8 cellular contexts compared by ENCODE assay signal in genomic region chr4:168318266-168318895, GRCh38. TPM values are rescaled to one million over a fixed set of nuclear protein-coding genes. Genes with fewer than 3 reads are reported as not detected.
DNase-seq lines count a peak whose midpoint lies in the region; ATAC-seq, FAIRE-seq and TF ChIP-seq lines count a peak whose summit lies in the region.

DDX60 (minus strand) TSS chr4:168318752; CDS start chr4:168311259, 7,493 bp downstream.

- H3K4me1 ChIP-seq in pancreas (no peaks in the 10 kb centered on the region), thyroid gland (peaks cover 4 to 7% of the 10 kb centered on the region in 2 donors)

- peak within 1 kb of the TSS; percentile 97 for H3K27ac ChIP-seq in KOPT-K1 (ENCODE audit: low read depth, low read length, poor library complexity, severe bottlenecking)
- H3K27ac ChIP-seq in pancreas, result peak within 1 kb of the TSS; percentile 93 to 98 (median 96)
- peak within 1 kb of the TSS; percentile 95 to 98 (median 98) for H3K27ac ChIP-seq in thyroid gland

- intact Hi-C loops in Right ventricle myocardium inferior (cut with DNase I) (loop anchor here (5.0 kb wide), 2 partner anchors 89 to 164 kb away; partner anchors contain the start of gene DDX60L), pancreas (cut with DNase I) (no loop called here), thyroid gland (cut with DNase I) (no loop called here)

- H3K9me3 ChIP-seq in KOPT-K1 (ENCODE audit: insufficient read depth, low read length, poor library complexity, severe bottlenecking) (no peaks in the 10 kb centered on the region), pancreas (no peaks in the 10 kb centered on the region), thyroid gland (no peaks in the 10 kb centered on the region)

- H3K9me3 Mint-ChIP-seq in activated naive CD8-positive, alpha-beta T cell treated with anti-CD3 and anti-CD28 coated beads for 36 hours, result no peaks in the 10 kb centered on the region

- H3K36me3 ChIP-seq in KOPT-K1 (ENCODE audit: insufficient read depth, low read length) (no peaks in the 10 kb centered on the region), pancreas (no peaks in the 10 kb centered on the region), thyroid gland (no peaks in the 10 kb centered on the region)

- H3K36me3 Mint-ChIP-seq in activated naive CD8-positive, alpha-beta T cell treated with anti-CD3 and anti-CD28 coated beads for 36 hours, result peaks cover 16% of the 10 kb centered on the region

- TF ChIP-seq CTCF in pancreas (IDR thresholded peaks at IDR 0.05) (peak in 2 of 4 donors; percentile 18 to 21), thyroid gland (IDR thresholded peaks at IDR 0.05) (peak in 4 of 6 experiments; percentile 45 to 57 (median 51))

- peak; percentile 31 to 70 for TF ChIP-seq POLR2A in thyroid gland (IDR thresholded peaks at IDR 0.05)

- no peaks in the 10 kb centered on the region for H3K27me3 Mint-ChIP-seq in activated naive CD8-positive, alpha-beta T cell treated with anti-CD3 and anti-CD28 coated beads for 36 hours

- H3K27ac Mint-ChIP-seq in activated naive CD8-positive, alpha-beta T cell treated with anti-CD3 and anti-CD28 coated beads for 36 hours, result peak within 1 kb of the TSS; percentile 95

- H3K4me3 Mint-ChIP-seq in activated naive CD8-positive, alpha-beta T cell treated with anti-CD3 and anti-CD28 coated beads for 36 hours, result peak within 1 kb of the TSS; percentile 89

- H3K4me3 ChIP-seq in pancreas (peak within 1 kb of the TSS; percentile 45 to 80 (median 78)), thyroid gland (replicated peaks in 1 of 3) (peak within 1 kb of the TSS; percentile 68 to 96 (median 69))

- H3K4me1 Mint-ChIP-seq in activated naive CD8-positive, alpha-beta T cell treated with anti-CD3 and anti-CD28 coated beads for 36 hours, result peaks cover 38% of the 10 kb centered on the region

- H3K27me3 ChIP-seq in pancreas (no peaks in the 10 kb centered on the region), thyroid gland (no peaks in the 10 kb centered on the region)

- FAIRE-seq in pancreas (lab: Jason Lieb, UNC), result no peak

- DNase-seq in ELF-1 (ENCODE audit: low read depth, low spot score) (peak; percentile 72), SKM-1 (lab: John Stamatoyannopoulos, UW; ENCODE audit: unreplicated experiment) (peak; percentile 43), Right ventricle myocardium inferior (ENCODE audit: missing footprints) (peak; percentile 84), pancreas (peak; percentile 71 to 86 (median 78)), thyroid gland (peak; percentile 83 to 86)
- DNase-seq in activated naive CD8-positive, alpha-beta T cell treated with anti-CD3 and anti-CD28 coated beads for 36 hours, result peak; percentile 84

- ATAC-seq in GM21786 (IDR thresholded peaks at IDR 0.05; ENCODE audit: unreplicated experiment) (peak; percentile 97), Right ventricle myocardium inferior (peak; percentile 93), pancreas (peak; percentile 94 to 98 (median 96))

- 0 to 1% methylated on average over 38 of the region's 38 CpGs for WGBS in pancreas, 2 donors
- 0 to 2% methylated on average over 20 to 35 of the region's 38 CpGs for WGBS in thyroid gland, 2 donors

RNA-seq across cellular contexts. Expression of gene DDX60, which starts in this region (rescaled TPM):
- total RNA-seq in activated naive CD8-positive, alpha-beta T cell treated with anti-CD3 and anti-CD28 coated beads for 36 hours, result 10 to 100 TPM; 22.2 to 22.7 TPM
- total RNA-seq in Right ventricle myocardium inferior (7.7 TPM), pancreas (10 to 100 TPM in 1 of 6 donors, 1 to 10 TPM in 5; 3.5 to 10.2 (median 3.9) TPM), thyroid gland (10 to 100 TPM; 11.7 to 27.1 (median 17.0) TPM)
- polyA plus RNA-seq in pancreas, result 1 to 10 TPM; 1.2 to 3.4 TPM

Comparison
In these comparisons a context has a peak if more than half of its experiments do, and no peak if none do; other contexts are left out.
1. Peak in every context shown above with its lines: DNase-seq, ATAC-seq, H3K4me3 ChIP-seq and H3K27ac ChIP-seq.